Comparison of ENCODE assay signal across 12 cellular contexts in genomic region chr7:103399687-103400086, GRCh38. TPM values are rescaled to one million over a fixed set of nuclear protein-coding genes. Genes with fewer than 3 reads are reported as not detected.
"Had no signal": no experiment of that assay in that cellular context is flagged by ENCODE, and none has a peak within 500 bp of the region (broad histone marks: within the 10 kb centered on the region; RNA-seq: fewer than 3 reads in every experiment).

No MANE protein-coding gene starts in this region.

RNA-seq across cellular contexts. Expression of gene SLC26A5, which starts 46.3 kb away (rescaled TPM):
- total RNA-seq: kidney epithelial cell; left cardiac atrium; left ventricle myocardium inferior; left ventricle myocardium superior; mammary epithelial cell; mesothelial cell of epicardium; mononuclear cell; myocyte; naive thymus-derived CD4-positive, alpha-beta T cell had no signal
- polyA plus RNA-seq: hepatocyte; immature natural killer cell; keratinocyte; mammary epithelial cell; naive thymus-derived CD4-positive, alpha-beta T cell had no signal
